Comparison of ENCODE assay signal across 18 cellular contexts in genomic region chr20:2135018-2135417, GRCh38. TPM values are rescaled to one million over a fixed set of nuclear protein-coding genes. Genes with fewer than 3 reads are reported as not detected.
DNase-seq lines count a peak whose midpoint lies in the region; TF ChIP-seq lines count a peak whose summit lies in the region.
"Had no signal": no experiment of that assay in that cellular context is flagged by ENCODE, and none has a peak within 500 bp of the region (broad histone marks: within the 10 kb centered on the region; RNA-seq: fewer than 3 reads in every experiment).

No MANE protein-coding gene starts in this region.

- no peak overlapping the region for H3K9ac ChIP-seq in mammary epithelial cell (ENCODE audit: insufficient read depth, low read length)

- peak overlapping the region; percentile 19 for H3K27ac ChIP-seq in osteoblast (ENCODE audit: low read depth, low read length)
- no peak overlapping the region for H3K27ac ChIP-seq in mammary epithelial cell (ENCODE audit: insufficient read depth, low read depth, low read length)
- H3K27ac ChIP-seq: 22Rv1, Peyer's patch had no signal

- peaks cover 2% of the 10 kb centered on the region for H3K36me3 Mint-ChIP-seq in chondrocyte (ENCODE audit: low read depth)

- H3K27me3 Mint-ChIP-seq in chondrocyte (ENCODE audit: low read depth): no peaks in the 10 kb centered on the region

- H3K4me2 ChIP-seq in osteoblast (ENCODE audit: insufficient read depth, low read length) (peak overlapping the region; percentile 3), mammary epithelial cell (ENCODE audit: insufficient read depth, low read depth, low read length) (no peak overlapping the region)

- TF ChIP-seq CTCF in chondrocyte (IDR thresholded peaks at IDR 0.05) (no peak), osteoblast (IDR thresholded peaks at IDR 0.05; ENCODE audit: extremely low read depth, low read depth, low read length) (no peak), mammary epithelial cell (conservative IDR thresholded peaks at IDR 0.05 in 1 of 2, IDR thresholded peaks at IDR 0.05 in 1 of 2; ENCODE audit: extremely low read depth in 1 of 2, insufficient read depth in 1 of 2, low read depth in 1 of 2, low read length in 2 of 2) (no peak)

- intact Hi-C loops in mammary epithelial cell (cut with micrococcal nuclease): no loop called here

- CTCF ChIA-PET in mammary epithelial cell (lab: Charles Lee; ENCODE audit: low non-redundant PET): no interaction called here

- H3K9me3 ChIP-seq in osteoblast (ENCODE audit: low read depth, low read length) (no peaks in the 10 kb centered on the region), mammary epithelial cell (replicated peaks; ENCODE audit: insufficient read depth, low read length) (no peaks in the 10 kb centered on the region)
- H3K9me3 ChIP-seq: Peyer's patch had no signal

- H3K79me2 ChIP-seq in osteoblast (ENCODE audit: insufficient read depth, low read length) (peaks cover 80% of the 10 kb centered on the region), mammary epithelial cell (ENCODE audit: insufficient read depth, low read length) (peaks cover 94% of the 10 kb centered on the region)

- H2AFZ ChIP-seq in osteoblast (ENCODE audit: low read length): no peak overlapping the region
- H2AFZ ChIP-seq in mammary epithelial cell (ENCODE audit: low read depth, low read length): no peak overlapping the region

- H3K4me1 Mint-ChIP-seq in chondrocyte (ENCODE audit: low read depth): peaks cover 71% of the 10 kb centered on the region

- DNase-seq in DMS 273 (lab: John Stamatoyannopoulos, UW; ENCODE audit: unreplicated experiment) (peak; percentile 20), DMS 273 treated with DMSO at 0.1 percent for 48 hours (lab: John Stamatoyannopoulos, UW) (no peak), chondrocyte (ENCODE audit: low spot score) (peak; percentile 30), osteoblast (ENCODE audit: insufficient read length, low spot score, missing footprints) (no peak), mammary epithelial cell (no peak), NCI-H1417 treated with DMSO at 0.1 percent for 48 hours (lab: John Stamatoyannopoulos, UW) (no peak), cerebellar nuclear complex (lab: John Stamatoyannopoulos, UW) (no peak)
- DNase-seq in activated CD4-positive, CD25-positive, alpha-beta regulatory T cell treated with anti-CD3 and anti-CD28 coated beads, Interleukin-2, amount 50 U/mL, for 72 hours: no peak
- DNase-seq: GF-D8; NCI-H1092 treated with DMSO at 0.1 percent for 48 hours; NCI-H1694; NCI-H2081 treated with DMSO at 0.1 percent for 48 hours; NCI-H446 treated with DMSO at 0.1 percent for 48 hours; NK-92 treated with Interleukin-12 subunit alpha and Interleukin-12 subunit beta, amount 100 ng/mL, for 24 hours; Peyer's patch had no signal

- H3K4me3 Mint-ChIP-seq in chondrocyte (ENCODE audit: unreplicated experiment): no peak overlapping the region

- 92% methylated on average over 4 of the region's 4 CpGs for WGBS in mammary epithelial cell (ENCODE audit: low coverage, missing lambda C conversion rate)

- H3K4me3 ChIP-seq in osteoblast (ENCODE audit: insufficient read depth, low read length): no peak overlapping the region
- H3K4me3 ChIP-seq in mammary epithelial cell (replicated peaks in 1 of 3; ENCODE audit: insufficient read depth in 1 of 3, low read depth in 2 of 3, low read length in 3 of 3): no peak overlapping the region
- H3K4me3 ChIP-seq: GM12878, K562, Peyer's patch had no signal

- BruUV-seq in mammary epithelial cell (replicated peaks; lab: Mats Ljungman, UMichigan): no TSS peak

- no peaks in the 10 kb centered on the region for H3K36me3 ChIP-seq in osteoblast (ENCODE audit: insufficient read depth, low read length)
- no peaks in the 10 kb centered on the region for H3K36me3 ChIP-seq in mammary epithelial cell (ENCODE audit: insufficient read depth, low read length)
- H3K36me3 ChIP-seq: Peyer's patch had no signal

- H3K4me1 ChIP-seq in osteoblast (ENCODE audit: insufficient read depth, low read length) (peaks cover 65% of the 10 kb centered on the region), mammary epithelial cell (ENCODE audit: insufficient read depth, low read length) (peaks cover 33% of the 10 kb centered on the region)

- H4K20me1 ChIP-seq in osteoblast (ENCODE audit: insufficient read depth, low read length) (peaks cover 58% of the 10 kb centered on the region), mammary epithelial cell (ENCODE audit: insufficient read depth, low read length) (peaks cover 4% of the 10 kb centered on the region)

- H3K27ac Mint-ChIP-seq in chondrocyte (ENCODE audit: unreplicated experiment): peak overlapping the region; percentile 78

- in situ Hi-C loops in mammary epithelial cell (cut with MboI; ENCODE audit: low sequenced_read_pairs in 2 of 2): no loop called here

- H3K27me3 ChIP-seq in osteoblast (ENCODE audit: insufficient read depth, low read length) (no peaks in the 10 kb centered on the region), mammary epithelial cell (ENCODE audit: insufficient read depth, low read length) (no peaks in the 10 kb centered on the region)
- H3K27me3 ChIP-seq: Peyer's patch had no signal

- dilution Hi-C loops in mammary epithelial cell (cut with HindIII; ENCODE audit: low sequenced_read_pairs): no loop called here

- H3K9me3 Mint-ChIP-seq in chondrocyte (ENCODE audit: low read depth): no peaks in the 10 kb centered on the region

RNA-seq across cellular contexts. Expression of gene STK35, which starts 33.4 kb away (rescaled TPM):
- total RNA-seq in chondrocyte (13.7 to 16.0 TPM (median 14.5 TPM) in 3 replicates), osteoblast (18.0 and 21.4 TPM in 2 replicates), mammary epithelial cell (10 to 100 TPM; 21.1 to 30.0 TPM)
- polyA plus RNA-seq in mammary epithelial cell: 16.0 TPM
- polyA minus RNA-seq in mammary epithelial cell: 26.9 TPM

Comparison
In these comparisons a context has a peak if more than half of its experiments do, and no peak if none do; other contexts are left out.
1. DNase-seq: peak in DMS 273 (single experiment) and chondrocyte (single experiment); none in DMS 273 treated with DMSO at 0.1 percent for 48 hours (single experiment), osteoblast (single experiment), mammary epithelial cell (single experiment), activated CD4-positive, CD25-positive, alpha-beta regulatory T cell treated with anti-CD3 and anti-CD28 coated beads, Interleukin-2, amount 50 U/mL, for 72 hours (single experiment), NCI-H1417 treated with DMSO at 0.1 percent for 48 hours (single experiment) and cerebellar nuclear complex (0 of 2).